ENCODE assay signal across 8 cellular contexts in genomic region chr19:10402441-10403038, GRCh38.
DNase-seq lines count a peak whose midpoint lies in the region; ATAC-seq lines count a peak whose summit lies in the region.

No MANE protein-coding gene starts in this region.

- no peak for ATAC-seq in GM18858 (IDR thresholded peaks at IDR 0.05; ENCODE audit: unreplicated experiment)
- ATAC-seq in HG02763 (IDR thresholded peaks at IDR 0.05; ENCODE audit: unreplicated experiment) = no peak

- H3K4me1 ChIP-seq in NT2/D1 (ENCODE audit: insufficient read depth, insufficient read length) (peaks cover 8% of the 10 kb centered on the region), mucosa of rectum (ENCODE audit: control insufficient read depth in 2 of 2, insufficient read depth in 2 of 2, low read length in 2 of 2) (peaks cover 25 to 28% of the 10 kb centered on the region in 2 donors)

- peak overlapping the region; percentile 99 for H3K9ac ChIP-seq in NT2/D1 (ENCODE audit: insufficient read length, low read depth)
- peak overlapping the region; percentile 80 to 86 for H3K9ac ChIP-seq in mucosa of rectum (ENCODE audit: low read depth in 1 of 2, low read length in 2 of 2)

- H3K9me3 ChIP-seq in NT2/D1 (ENCODE audit: insufficient read depth, low read length) = no peaks in the 10 kb centered on the region
- H3K9me3 ChIP-seq in mucosa of rectum (ENCODE audit: control insufficient read depth in 2 of 2, low read length in 2 of 2) = no peaks in the 10 kb centered on the region

- peak overlapping the region; percentile 100 for H3K4me3 ChIP-seq in NT2/D1 (ENCODE audit: insufficient read length, low read depth)
- peak overlapping the region; percentile 84 to 100 for H3K4me3 ChIP-seq in mucosa of rectum (ENCODE audit: low read length in 2 of 2)

- H3K27ac ChIP-seq in mucosa of rectum (ENCODE audit: low read depth in 2 of 2, low read length in 2 of 2) = peak overlapping the region; percentile 69 to 81

- DNase-seq in EL = peak; percentile 77
- DNase-seq in NT2/D1 (ENCODE audit: low read depth, low spot score) = no peak
- peak; percentile 51 for DNase-seq in dedifferentiated amniotic fluid mesenchymal stem cell (ENCODE audit: extremely low spot score)
- DNase-seq in DMS79 treated with DMSO at 0.1 percent for 48 hours (lab: John Stamatoyannopoulos, UW) = no peak
- no peak for DNase-seq in NCI-H146 (lab: John Stamatoyannopoulos, UW)

- H3K36me3 ChIP-seq in NT2/D1 (ENCODE audit: insufficient read depth, insufficient read length, low read length) = peaks cover 41% of the 10 kb centered on the region
- H3K36me3 ChIP-seq in mucosa of rectum (ENCODE audit: control insufficient read depth in 2 of 2, insufficient read depth in 2 of 2, low read length in 2 of 2) = peaks cover 4 to 14% of the 10 kb centered on the region in 2 donors

- H3K27me3 ChIP-seq in NT2/D1 (ENCODE audit: insufficient read depth, insufficient read length) (no peaks in the 10 kb centered on the region), mucosa of rectum (ENCODE audit: control insufficient read depth in 2 of 2, insufficient read depth in 2 of 2, low read length in 2 of 2) (peaks cover 10 to 12% of the 10 kb centered on the region in 2 donors)

Comparison
In these comparisons a context has a peak if more than half of its experiments do, and no peak if none do; other contexts are left out.
1. DNase-seq: peak in EL (single experiment) and dedifferentiated amniotic fluid mesenchymal stem cell (single experiment); none in NT2/D1 (single experiment), DMS79 treated with DMSO at 0.1 percent for 48 hours (single experiment) and NCI-H146 (single experiment).